Comparison of ENCODE assay signal across 20 cellular contexts in genomic region chrX:791479-792034, GRCh38.
A peak's percentile ranks its signal among the peaks of the same experiment; 100 is the strongest.
DNase-seq lines count a peak whose midpoint lies in the region; ATAC-seq and TF ChIP-seq lines count a peak whose summit lies in the region.
"Had no signal": no experiment of that assay in that cellular context is flagged by ENCODE, and none has a peak within 500 bp of the region (broad histone marks: within the 10 kb centered on the region; RNA-seq: fewer than 3 reads in every experiment).

No MANE protein-coding gene starts in this region.

- no peaks in the 10 kb centered on the region for H3K36me3 Mint-ChIP-seq in activated CD4-positive, alpha-beta T cell treated with anti-CD3 and anti-CD28 coated beads, Interleukin-2, amount 10 ng/mL, durations not matched to agents 24 days and 14 days (ENCODE audit: low read depth)
- no peaks in the 10 kb centered on the region for H3K36me3 Mint-ChIP-seq in endodermal cell (ENCODE audit: low read depth)

- peaks cover 15% of the 10 kb centered on the region for H3K27me3 Mint-ChIP-seq in activated CD4-positive, alpha-beta T cell treated with anti-CD3 and anti-CD28 coated beads, Interleukin-2, amount 10 ng/mL, durations not matched to agents 24 days and 14 days
- peaks cover 33% of the 10 kb centered on the region for H3K27me3 Mint-ChIP-seq in endodermal cell (ENCODE audit: insufficient read depth)

- no peak for TF ChIP-seq CTCF in endodermal cell (conservative IDR thresholded peaks at IDR 0.05)
- TF ChIP-seq CTCF in left lung (IDR thresholded peaks at IDR 0.05): no peak

- intact Hi-C loops in activated CD4-positive, alpha-beta T cell treated with anti-CD3 and anti-CD28 coated beads, Interleukin-2, amount 10 ng/mL, durations not matched to agents 24 days and 14 days (cut with micrococcal nuclease): no loop called here
- intact Hi-C loops in left lung (cut with DNase I): no loop called here

- DNase-seq in activated CD4-positive, alpha-beta T cell treated with anti-CD3 and anti-CD28 coated beads, Interleukin-2, amount 10 ng/mL, durations not matched to agents 24 days and 14 days: peak; percentile 33
- no peak for DNase-seq in activated CD4-positive, alpha-beta T cell treated with anti-CD3 and anti-CD28 coated beads, Interleukin-2, amount 50 U/mL, for 4 hours
- DNase-seq in endodermal cell (peak; percentile 85), iPS-NIHi7 (ENCODE audit: extremely low spot score) (peak; percentile 65), ureter (ENCODE audit: low spot score) (peak; percentile 6), left lung (no peak), NCI-H446 treated with DMSO at 0.1 percent for 48 hours (lab: John Stamatoyannopoulos, UW) (no peak), activated gamma-delta T cell treated with Interleukin-2 at 50 U/mL for 16 hours (no peak)
- DNase-seq: DMS79 treated with DMSO at 0.1 percent for 48 hours, GOT3, MM.1S, NCI-H1092, NCI-H1436 treated with DMSO at 0.1 percent for 48 hours, NCI-H2029, NCI-H2171 treated with DMSO at 0.1 percent for 48 hours had no signal

- no peak overlapping the region for H3K9ac ChIP-seq in endodermal cell (ENCODE audit: extremely low read depth, low read length, poor library complexity, severe bottlenecking)

- H3K9me3 ChIP-seq in endodermal cell (ENCODE audit: control insufficient read depth, low read length) (no peaks in the 10 kb centered on the region), left lung (no peaks in the 10 kb centered on the region)

- H3K36me3 ChIP-seq in endodermal cell (ENCODE audit: control insufficient read depth, insufficient read depth, low read length) (no peaks in the 10 kb centered on the region), left lung (no peaks in the 10 kb centered on the region)
- H3K36me3 ChIP-seq: Peyer's patch, SJSA1 had no signal

- H3K4me3 Mint-ChIP-seq in activated CD4-positive, alpha-beta T cell treated with anti-CD3 and anti-CD28 coated beads, Interleukin-2, amount 10 ng/mL, durations not matched to agents 24 days and 14 days: no peak overlapping the region
- H3K4me3 Mint-ChIP-seq in endodermal cell: peak overlapping the region; percentile 22

- H3K9me3 Mint-ChIP-seq in activated CD4-positive, alpha-beta T cell treated with anti-CD3 and anti-CD28 coated beads, Interleukin-2, amount 10 ng/mL, durations not matched to agents 24 days and 14 days: no peaks in the 10 kb centered on the region
- H3K9me3 Mint-ChIP-seq in endodermal cell: no peaks in the 10 kb centered on the region

- H3K4me1 ChIP-seq in endodermal cell (ENCODE audit: control insufficient read depth, insufficient read depth, low read length) (peaks cover 3% of the 10 kb centered on the region), left lung (no peaks in the 10 kb centered on the region)
- H3K4me1 ChIP-seq: Peyer's patch, SJSA1 had no signal

- ATAC-seq in left lung: no peak

- no peaks in the 10 kb centered on the region for H3K4me1 Mint-ChIP-seq in activated CD4-positive, alpha-beta T cell treated with anti-CD3 and anti-CD28 coated beads, Interleukin-2, amount 10 ng/mL, durations not matched to agents 24 days and 14 days
- H3K4me1 Mint-ChIP-seq in endodermal cell: peaks cover 20% of the 10 kb centered on the region
- H3K4me1 Mint-ChIP-seq: CD14-positive monocyte had no signal

- WGBS in endodermal cell (ENCODE audit: insufficient coverage in 1 of 2, insufficient read length in 1 of 2), 2 experiments: 18 to 29% methylated on average over 6 to 14 of the region's 14 CpGs

- no peak overlapping the region for H3K27ac Mint-ChIP-seq in activated CD4-positive, alpha-beta T cell treated with anti-CD3 and anti-CD28 coated beads, Interleukin-2, amount 10 ng/mL, durations not matched to agents 24 days and 14 days
- H3K27ac Mint-ChIP-seq in endodermal cell: peak overlapping the region; percentile 82
- H3K27ac Mint-ChIP-seq: CD14-positive monocyte had no signal

- H3K4me3 ChIP-seq in endodermal cell (ENCODE audit: low read length) (peak overlapping the region; percentile 66), left lung (no peak overlapping the region)
- H3K4me3 ChIP-seq: Peyer's patch, SJSA1 had no signal

- H3K27ac ChIP-seq in endodermal cell (ENCODE audit: low read depth, low read length): no peak overlapping the region
- H3K27ac ChIP-seq in left lung: no peak overlapping the region
- H3K27ac ChIP-seq: 22Rv1, HL-60, Peyer's patch, SJSA1 had no signal

- H3K27me3 ChIP-seq in endodermal cell (ENCODE audit: control insufficient read depth, insufficient read depth, low read length, poor library complexity, severe bottlenecking) (peaks cover 21% of the 10 kb centered on the region), left lung (peaks cover 7 to 74% of the 10 kb centered on the region in 2 donors)
- H3K27me3 ChIP-seq: Peyer's patch, SJSA1 had no signal

Comparison
In these comparisons a context has a peak if more than half of its experiments do, and no peak if none do; other contexts are left out.
1. DNase-seq: peak in activated CD4-positive, alpha-beta T cell treated with anti-CD3 and anti-CD28 coated beads, Interleukin-2, amount 10 ng/mL, durations not matched to agents 24 days and 14 days (single experiment), endodermal cell (single experiment), iPS-NIHi7 (single experiment) and ureter (single experiment); none in activated CD4-positive, alpha-beta T cell treated with anti-CD3 and anti-CD28 coated beads, Interleukin-2, amount 50 U/mL, for 4 hours (0 of 2), left lung (0 of 2), NCI-H446 treated with DMSO at 0.1 percent for 48 hours (single experiment) and activated gamma-delta T cell treated with Interleukin-2 at 50 U/mL for 16 hours (single experiment).